In genomic region chr2:219523031-219523671, GRCh38 we compare ENCODE assay signal across 1 cellular context.
TF ChIP-seq lines count a peak whose summit lies in the region.

No MANE protein-coding gene starts in this region.

TF ChIP-seq in WTC11, 78 proteins besides CTCF, POLR2A, EP300 and RAD21 (continued from another document):
- TF ChIP-seq, protein P1, sequence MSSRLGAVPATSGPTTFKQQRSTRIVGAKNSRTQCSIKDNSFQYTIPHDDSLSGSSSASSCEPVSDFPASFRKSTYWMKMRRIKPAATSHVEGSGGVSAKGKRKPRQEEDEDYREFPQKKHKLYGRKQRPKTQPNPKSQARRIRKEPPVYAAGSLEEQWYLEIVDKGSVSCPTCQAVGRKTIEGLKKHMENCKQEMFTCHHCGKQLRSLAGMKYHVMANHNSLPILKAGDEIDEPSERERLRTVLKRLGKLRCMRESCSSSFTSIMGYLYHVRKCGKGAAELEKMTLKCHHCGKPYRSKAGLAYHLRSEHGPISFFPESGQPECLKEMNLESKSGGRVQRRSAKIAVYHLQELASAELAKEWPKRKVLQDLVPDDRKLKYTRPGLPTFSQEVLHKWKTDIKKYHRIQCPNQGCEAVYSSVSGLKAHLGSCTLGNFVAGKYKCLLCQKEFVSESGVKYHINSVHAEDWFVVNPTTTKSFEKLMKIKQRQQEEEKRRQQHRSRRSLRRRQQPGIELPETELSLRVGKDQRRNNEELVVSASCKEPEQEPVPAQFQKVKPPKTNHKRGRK (CRISPR knock-in tag; IDR thresholded peaks at IDR 0.05; ENCODE audit: borderline replicate concordance), result no peak
- TF ChIP-seq HMGA2 (CRISPR knock-in tag; IDR thresholded peaks at IDR 0.05) (no peak), ELF4 (CRISPR knock-in tag; IDR thresholded peaks at IDR 0.05; ENCODE audit: low read depth) (no peak), CBFB (CRISPR knock-in tag; IDR thresholded peaks at IDR 0.05; ENCODE audit: low read depth) (no peak), ATF1 (CRISPR knock-in tag; IDR thresholded peaks at IDR 0.05) (no peak), ZNF423 (CRISPR knock-in tag; IDR thresholded peaks at IDR 0.05) (peak; percentile 93), GRHL2 (CRISPR knock-in tag; IDR thresholded peaks at IDR 0.05; ENCODE audit: insufficient replicate concordance, severe bottlenecking) (no peak)
- TF ChIP-seq, protein P2, sequence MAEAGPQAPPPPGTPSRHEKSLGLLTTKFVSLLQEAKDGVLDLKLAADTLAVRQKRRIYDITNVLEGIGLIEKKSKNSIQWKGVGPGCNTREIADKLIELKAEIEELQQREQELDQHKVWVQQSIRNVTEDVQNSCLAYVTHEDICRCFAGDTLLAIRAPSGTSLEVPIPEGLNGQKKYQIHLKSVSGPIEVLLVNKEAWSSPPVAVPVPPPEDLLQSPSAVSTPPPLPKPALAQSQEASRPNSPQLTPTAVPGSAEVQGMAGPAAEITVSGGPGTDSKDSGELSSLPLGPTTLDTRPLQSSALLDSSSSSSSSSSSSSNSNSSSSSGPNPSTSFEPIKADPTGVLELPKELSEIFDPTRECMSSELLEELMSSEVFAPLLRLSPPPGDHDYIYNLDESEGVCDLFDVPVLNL (CRISPR knock-in tag; IDR thresholded peaks at IDR 0.05; ENCODE audit: borderline replicate concordance, low read depth), result no peak
- TF ChIP-seq, protein P3, sequence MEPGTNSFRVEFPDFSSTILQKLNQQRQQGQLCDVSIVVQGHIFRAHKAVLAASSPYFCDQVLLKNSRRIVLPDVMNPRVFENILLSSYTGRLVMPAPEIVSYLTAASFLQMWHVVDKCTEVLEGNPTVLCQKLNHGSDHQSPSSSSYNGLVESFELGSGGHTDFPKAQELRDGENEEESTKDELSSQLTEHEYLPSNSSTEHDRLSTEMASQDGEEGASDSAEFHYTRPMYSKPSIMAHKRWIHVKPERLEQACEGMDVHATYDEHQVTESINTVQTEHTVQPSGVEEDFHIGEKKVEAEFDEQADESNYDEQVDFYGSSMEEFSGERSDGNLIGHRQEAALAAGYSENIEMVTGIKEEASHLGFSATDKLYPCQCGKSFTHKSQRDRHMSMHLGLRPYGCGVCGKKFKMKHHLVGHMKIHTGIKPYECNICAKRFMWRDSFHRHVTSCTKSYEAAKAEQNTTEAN (CRISPR knock-in tag; IDR thresholded peaks at IDR 0.05), result no peak
- TF ChIP-seq, protein P4, sequence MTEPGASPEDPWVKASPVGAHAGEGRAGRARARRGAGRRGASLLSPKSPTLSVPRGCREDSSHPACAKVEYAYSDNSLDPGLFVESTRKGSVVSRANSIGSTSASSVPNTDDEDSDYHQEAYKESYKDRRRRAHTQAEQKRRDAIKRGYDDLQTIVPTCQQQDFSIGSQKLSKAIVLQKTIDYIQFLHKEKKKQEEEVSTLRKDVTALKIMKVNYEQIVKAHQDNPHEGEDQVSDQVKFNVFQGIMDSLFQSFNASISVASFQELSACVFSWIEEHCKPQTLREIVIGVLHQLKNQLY (CRISPR knock-in tag; IDR thresholded peaks at IDR 0.05), result no peak
- TF ChIP-seq, protein P5, sequence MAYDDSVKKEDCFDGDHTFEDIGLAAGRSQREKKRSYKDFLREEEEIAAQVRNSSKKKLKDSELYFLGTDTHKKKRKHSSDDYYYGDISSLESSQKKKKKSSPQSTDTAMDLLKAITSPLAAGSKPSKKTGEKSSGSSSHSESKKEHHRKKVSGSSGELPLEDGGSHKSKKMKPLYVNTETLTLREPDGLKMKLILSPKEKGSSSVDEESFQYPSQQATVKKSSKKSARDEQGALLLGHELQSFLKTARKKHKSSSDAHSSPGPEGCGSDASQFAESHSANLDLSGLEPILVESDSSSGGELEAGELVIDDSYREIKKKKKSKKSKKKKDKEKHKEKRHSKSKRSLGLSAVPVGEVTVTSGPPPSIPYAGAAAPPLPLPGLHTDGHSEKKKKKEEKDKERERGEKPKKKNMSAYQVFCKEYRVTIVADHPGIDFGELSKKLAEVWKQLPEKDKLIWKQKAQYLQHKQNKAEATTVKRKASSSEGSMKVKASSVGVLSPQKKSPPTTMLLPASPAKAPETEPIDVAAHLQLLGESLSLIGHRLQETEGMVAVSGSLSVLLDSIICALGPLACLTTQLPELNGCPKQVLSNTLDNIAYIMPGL (CRISPR knock-in tag; IDR thresholded peaks at IDR 0.05), result 0 out of 2 replicates have a peak, but pooled peaks have one; percentile 21
